Comparison of ENCODE assay signal across 8 cellular contexts in genomic region chr10:104330168-104331117, GRCh38. TPM values are rescaled to one million over a fixed set of nuclear protein-coding genes. Genes with fewer than 3 reads are reported as not detected.
A peak's percentile ranks its signal among the peaks of the same experiment; 100 is the strongest.
DNase-seq lines count a peak whose midpoint lies in the region; ATAC-seq, FAIRE-seq and TF ChIP-seq lines count a peak whose summit lies in the region.

No MANE protein-coding gene starts in this region.

- intact Hi-C loops in ascending aorta (cut with DNase I) (loop anchor here (1.0 kb wide), 1 partner anchor 9 kb away; no protein-coding TSS in a partner anchor), kidney (cut with DNase I) (no loop called here)

- H3K4me3 Mint-ChIP-seq in stimulated activated memory B cell treated with anti-CD40 and anti-IgM and Interleukin-4, amounts not matched to agents 10 μg/mL and 1 μg/mL and 100 μg/mL, for 72 hours = no peak overlapping the region

- H3K9ac ChIP-seq in kidney (ENCODE audit: low read length in 2 of 2) = peak overlapping the region; percentile 8 to 59

- no peak for ATAC-seq in stimulated activated memory B cell treated with anti-CD40 and anti-IgM and Interleukin-4, amounts not matched to agents 10 μg/mL and 1 μg/mL and 100 μg/mL, for 72 hours
- ATAC-seq in HG03108 (IDR thresholded peaks at IDR 0.05; ENCODE audit: unreplicated experiment) (no peak), HG03039 (IDR thresholded peaks at IDR 0.05; ENCODE audit: unreplicated experiment) (no peak), GM21367 (IDR thresholded peaks at IDR 0.05; ENCODE audit: unreplicated experiment) (no peak)

- H3K4me1 Mint-ChIP-seq in stimulated activated memory B cell treated with anti-CD40 and anti-IgM and Interleukin-4, amounts not matched to agents 10 μg/mL and 1 μg/mL and 100 μg/mL, for 72 hours = peaks cover 91% of the 10 kb centered on the region

- peak; percentile 28 for DNase-seq in HK-2 (ENCODE audit: unreplicated experiment)
- DNase-seq in ascending aorta (ENCODE audit: low spot score in 2 of 2) = peak in 1 of 2 donors; percentile 84
- DNase-seq in kidney = peak; percentile 79
- DNase-seq in NCI-H526 (lab: John Stamatoyannopoulos, UW) = no peak

- H3K27me3 ChIP-seq in ascending aorta = no peaks in the 10 kb centered on the region

- peak overlapping the region; percentile 74 to 86 for H3K27ac ChIP-seq in ascending aorta
- H3K27ac ChIP-seq in kidney (ENCODE audit: low read depth in 2 of 2, low read length in 2 of 2) = peak overlapping the region; percentile 78 to 81

- H3K4me1 ChIP-seq in ascending aorta = peaks cover 45 to 94% of the 10 kb centered on the region in 2 donors
- peaks cover 57 to 80% of the 10 kb centered on the region in 2 donors for H3K4me1 ChIP-seq in kidney (ENCODE audit: control insufficient read depth in 1 of 2, insufficient read depth in 1 of 2, low read depth in 1 of 2, low read length in 2 of 2)

- TF ChIP-seq CTCF in ascending aorta (IDR thresholded peaks at IDR 0.05) (no peak), kidney (IDR thresholded peaks at IDR 0.05; ENCODE audit: borderline replicate concordance, extremely low read depth, insufficient read depth) (no peak)

- H3K9me3 ChIP-seq in ascending aorta (no peaks in the 10 kb centered on the region), kidney (ENCODE audit: control insufficient read depth in 1 of 2, low read length in 2 of 2) (no peaks in the 10 kb centered on the region)

- H3K36me3 ChIP-seq in ascending aorta = peaks cover 0 to 6% of the 10 kb centered on the region in 2 donors
- peaks cover 0 to 3% of the 10 kb centered on the region in 2 donors for H3K36me3 ChIP-seq in kidney (ENCODE audit: control insufficient read depth in 1 of 2, insufficient read depth in 2 of 2, low read length in 2 of 2)

- H3K36me3 Mint-ChIP-seq in stimulated activated memory B cell treated with anti-CD40 and anti-IgM and Interleukin-4, amounts not matched to agents 10 μg/mL and 1 μg/mL and 100 μg/mL, for 72 hours = peaks cover under 1% of the 10 kb centered on the region

- H3K9me3 Mint-ChIP-seq in stimulated activated memory B cell treated with anti-CD40 and anti-IgM and Interleukin-4, amounts not matched to agents 10 μg/mL and 1 μg/mL and 100 μg/mL, for 72 hours = no peaks in the 10 kb centered on the region

- peak overlapping the region; percentile 48 for H3K27ac Mint-ChIP-seq in stimulated activated memory B cell treated with anti-CD40 and anti-IgM and Interleukin-4, amounts not matched to agents 10 μg/mL and 1 μg/mL and 100 μg/mL, for 72 hours

- FAIRE-seq in kidney (lab: Jason Lieb, UNC) = no peak

- H3K4me3 ChIP-seq in ascending aorta = peak overlapping the region; percentile 27 to 46
- H3K4me3 ChIP-seq in kidney (ENCODE audit: low read length in 2 of 2) = peak overlapping the region; percentile 6 to 7

- no peaks in the 10 kb centered on the region for H3K27me3 Mint-ChIP-seq in stimulated activated memory B cell treated with anti-CD40 and anti-IgM and Interleukin-4, amounts not matched to agents 10 μg/mL and 1 μg/mL and 100 μg/mL, for 72 hours

RNA-seq across cellular contexts. Expression of gene ITPRIP, which starts 7.8 kb away (rescaled TPM):
- total RNA-seq in ascending aorta (51.0 TPM), kidney (21.6 TPM)
- polyA plus RNA-seq in kidney (ENCODE audit: insufficient read depth, low read depth, low replicate concordance) = 9.0 TPM

RNA-seq across cellular contexts. Expression of gene CFAP58, which starts 23.2 kb away (rescaled TPM):
- not detected for total RNA-seq in ascending aorta
- total RNA-seq in kidney = 0.35 TPM
- 0.19 TPM for polyA plus RNA-seq in kidney (ENCODE audit: insufficient read depth, low read depth, low replicate concordance)

Comparison
In these comparisons a context has a peak if more than half of its experiments do, and no peak if none do; other contexts are left out.
1. DNase-seq: peak in HK-2 (single experiment) and kidney (single experiment); none in NCI-H526 (0 of 2).